Comparison of ENCODE assay signal across 8 cellular contexts in the genomic region with DNA sequence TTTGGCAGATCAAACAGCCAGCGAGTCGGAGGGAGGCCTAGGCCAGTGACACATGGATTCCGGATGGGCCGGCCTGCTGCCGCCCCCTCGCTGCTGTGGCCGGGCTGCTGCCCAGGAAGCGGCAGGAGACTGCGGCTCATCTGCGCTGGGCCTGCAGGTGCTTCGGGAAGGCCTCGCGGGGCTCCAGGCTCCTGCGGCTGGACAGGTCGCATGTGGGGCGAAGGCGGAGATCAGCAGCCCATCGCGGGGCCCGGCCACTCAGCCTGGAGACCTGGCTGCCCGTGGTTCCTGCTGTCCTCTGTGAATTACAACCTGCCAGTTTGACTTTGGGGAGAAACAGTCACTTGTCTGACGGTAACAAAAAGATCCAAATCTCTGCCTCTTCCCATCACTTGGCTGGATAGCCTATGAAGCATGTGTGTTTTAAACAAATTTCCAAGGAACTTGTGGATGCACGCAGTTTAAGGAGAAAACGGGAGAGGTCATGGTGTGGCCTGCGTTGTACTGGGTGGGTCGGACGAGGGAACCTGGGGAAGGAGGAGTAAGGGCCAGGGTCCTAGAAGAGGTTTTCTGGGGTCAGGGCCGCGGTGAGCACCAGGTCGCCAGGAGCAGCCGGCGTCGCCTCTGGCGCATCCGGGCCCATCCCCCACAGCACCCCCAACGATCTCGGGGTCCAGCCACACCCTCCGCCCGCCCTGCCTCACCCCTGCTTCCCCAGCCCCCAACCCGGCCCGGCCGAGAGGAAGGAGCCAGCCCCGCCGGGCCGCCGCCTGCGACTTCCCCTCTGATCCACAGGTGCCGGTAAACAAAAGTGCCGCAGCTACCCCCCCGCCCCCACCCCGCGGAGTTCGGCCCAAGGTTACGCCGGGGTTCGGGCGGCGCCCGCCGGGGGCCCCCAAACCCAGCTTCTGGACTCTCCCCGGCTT. TPM values are rescaled to one million over a fixed set of nuclear protein-coding genes. Genes with fewer than 3 reads are reported as not detected.
A peak's percentile ranks its signal among the peaks of the same experiment; 100 is the strongest.
DNase-seq lines count a peak whose midpoint lies in the region; ATAC-seq and TF ChIP-seq lines count a peak whose summit lies in the region.

No MANE protein-coding gene starts in this region.

- H3K4me3 ChIP-seq in CD8-positive, alpha-beta memory T cell (ENCODE audit: low read length): peak overlapping the region; percentile 88
- H3K4me3 ChIP-seq in thyroid gland (replicated peaks in 1 of 3): peak overlapping the region in 1 of 3 donors; percentile 19

- TF ChIP-seq CTCF in thyroid gland (IDR thresholded peaks at IDR 0.05): no peak

- no peaks in the 10 kb centered on the region for H3K9me3 ChIP-seq in CD8-positive, alpha-beta memory T cell (ENCODE audit: low read length)
- no peaks in the 10 kb centered on the region for H3K9me3 ChIP-seq in thyroid gland

- peaks cover 0 to 11% of the 10 kb centered on the region in 2 donors for H3K27me3 Mint-ChIP-seq in CD8-positive, alpha-beta memory T cell
- no peaks in the 10 kb centered on the region for H3K27me3 Mint-ChIP-seq in activated CD4-positive, alpha-beta T cell treated with anti-CD3 and anti-CD28 coated beads for 36 hours
- no peaks in the 10 kb centered on the region for H3K27me3 Mint-ChIP-seq in natural killer cell treated with Interleukin-12 subunit alpha and Interleukin-12 subunit beta and Interleukin-15 and Interleukin-18, amount 100 ng/mL, for 72 hours

- peak overlapping the region; percentile 86 for H3K27ac ChIP-seq in CD8-positive, alpha-beta memory T cell (ENCODE audit: low read depth, low read length)
- peak overlapping the region in 1 of 3 donors; percentile 50 for H3K27ac ChIP-seq in thyroid gland

- intact Hi-C loops in activated CD4-positive, alpha-beta T cell treated with anti-CD3 and anti-CD28 coated beads for 36 hours (cut with DNase I, micrococcal nuclease): loop anchor here (5.0 kb wide), 4 partner anchors 131 to 606 kb away; partner anchors contain the start of genes ANAPC16 (in 1 of the 2), ASCC1 (in 1 of the 2) and MCU (in 1 of the 2)
- intact Hi-C loops in thyroid gland (cut with DNase I): no loop called here

- peaks cover 70% of the 10 kb centered on the region for H3K4me1 ChIP-seq in CD8-positive, alpha-beta memory T cell (ENCODE audit: insufficient read depth, low read length)
- peaks cover 12 to 18% of the 10 kb centered on the region in 2 donors for H3K4me1 ChIP-seq in thyroid gland

- WGBS in thyroid gland, 2 donors: 60 to 75% methylated on average over 37 to 41 of the region's 61 CpGs

- POLR2A ChIA-PET in CD8-positive, alpha-beta memory T cell (lab: Charles Lee): interaction anchor here (0.5 to 2.9 kb wide), 15 partner anchors 10 to 250 kb away, joined by 3 to 14 read pairs (median 4); partner anchors contain the start of genes ANAPC16 and ASCC1
- POLR2A ChIA-PET in activated CD4-positive, alpha-beta T cell treated with anti-CD3 and anti-CD28 coated beads for 36 hours (lab: Charles Lee): interaction anchor here (1.3 kb wide), 1 partner anchor 10 kb away, joined by 5 read pairs; no protein-coding TSS in a partner anchor

- ATAC-seq in activated CD4-positive, alpha-beta T cell treated with anti-CD3 and anti-CD28 coated beads for 36 hours: peak; percentile 7
- no peak for ATAC-seq in natural killer cell treated with Interleukin-12 subunit alpha and Interleukin-12 subunit beta and Interleukin-15 and Interleukin-18, amount 100 ng/mL, for 72 hours
- ATAC-seq in SK-N-SH treated with all-trans-retinoic acid at 6 μM for 48 hours: no peak

- H3K9me3 Mint-ChIP-seq in CD8-positive, alpha-beta memory T cell: peaks cover 0 to 4% (median 0%) of the 10 kb centered on the region in 5 donors
- H3K9me3 Mint-ChIP-seq in activated CD4-positive, alpha-beta T cell treated with anti-CD3 and anti-CD28 coated beads for 36 hours (ENCODE audit: low read depth): no peaks in the 10 kb centered on the region
- no peaks in the 10 kb centered on the region for H3K9me3 Mint-ChIP-seq in natural killer cell treated with Interleukin-12 subunit alpha and Interleukin-12 subunit beta and Interleukin-15 and Interleukin-18, amount 100 ng/mL, for 72 hours

- peaks cover 68 to 76% (median 73%) of the 10 kb centered on the region in 3 donors for H3K4me1 Mint-ChIP-seq in CD8-positive, alpha-beta memory T cell
- H3K4me1 Mint-ChIP-seq in activated CD4-positive, alpha-beta T cell treated with anti-CD3 and anti-CD28 coated beads for 36 hours: peaks cover 62% of the 10 kb centered on the region
- peaks cover 39 to 52% of the 10 kb centered on the region in 2 donors for H3K4me1 Mint-ChIP-seq in natural killer cell treated with Interleukin-12 subunit alpha and Interleukin-12 subunit beta and Interleukin-15 and Interleukin-18, amount 100 ng/mL, for 72 hours (ENCODE audit: low read depth in 2 of 2)

- no peak for TF ChIP-seq POLR2A in thyroid gland (IDR thresholded peaks at IDR 0.05)

- peaks cover 12 to 54% (median 23%) of the 10 kb centered on the region in 3 donors for H3K36me3 Mint-ChIP-seq in CD8-positive, alpha-beta memory T cell
- peaks cover 34% of the 10 kb centered on the region for H3K36me3 Mint-ChIP-seq in activated CD4-positive, alpha-beta T cell treated with anti-CD3 and anti-CD28 coated beads for 36 hours (ENCODE audit: low read depth)
- no peaks in the 10 kb centered on the region for H3K36me3 Mint-ChIP-seq in natural killer cell treated with Interleukin-12 subunit alpha and Interleukin-12 subunit beta and Interleukin-15 and Interleukin-18, amount 100 ng/mL, for 72 hours

- H3K27ac Mint-ChIP-seq in CD8-positive, alpha-beta memory T cell: peak overlapping the region; percentile 93 to 99 (median 98)
- peak overlapping the region; percentile 88 for H3K27ac Mint-ChIP-seq in activated CD4-positive, alpha-beta T cell treated with anti-CD3 and anti-CD28 coated beads for 36 hours
- H3K27ac Mint-ChIP-seq in natural killer cell treated with Interleukin-12 subunit alpha and Interleukin-12 subunit beta and Interleukin-15 and Interleukin-18, amount 100 ng/mL, for 72 hours: peak overlapping the region; percentile 78 to 89

- DNase-seq in CD8-positive, alpha-beta memory T cell: peak; percentile 56 to 82 (median 68)
- DNase-seq in activated CD4-positive, alpha-beta T cell treated with anti-CD3 and anti-CD28 coated beads for 36 hours: peak; percentile 80
- DNase-seq in effector CD4-positive, alpha-beta T cell: peak; percentile 54
- DNase-seq in natural killer cell treated with Interleukin-12 subunit alpha and Interleukin-12 subunit beta and Interleukin-15 and Interleukin-18, amount 100 ng/mL, for 72 hours (ENCODE audit: low spot score): no peak
- DNase-seq in thyroid gland (peak; percentile 12 to 32), foreskin melanocyte (no peak), COR-L47 (lab: John Stamatoyannopoulos, UW) (no peak)

- H3K36me3 ChIP-seq in CD8-positive, alpha-beta memory T cell (ENCODE audit: insufficient read depth, low read length): peaks cover 19% of the 10 kb centered on the region
- H3K36me3 ChIP-seq in thyroid gland: no peaks in the 10 kb centered on the region

- H3K4me3 Mint-ChIP-seq in CD8-positive, alpha-beta memory T cell: peak overlapping the region; percentile 92 to 99 (median 94)
- peak overlapping the region; percentile 98 for H3K4me3 Mint-ChIP-seq in activated CD4-positive, alpha-beta T cell treated with anti-CD3 and anti-CD28 coated beads for 36 hours
- peak overlapping the region; percentile 78 for H3K4me3 Mint-ChIP-seq in natural killer cell treated with Interleukin-12 subunit alpha and Interleukin-12 subunit beta and Interleukin-15 and Interleukin-18, amount 100 ng/mL, for 72 hours

- CTCF ChIA-PET in CD8-positive, alpha-beta memory T cell (lab: Charles Lee): interaction anchor here (0.6 to 5.5 kb wide), 13 partner anchors 8 to 250 kb away, joined by 3 to 25 read pairs (median 5); partner anchors contain the start of genes ANAPC16 and ASCC1
- CTCF ChIA-PET in activated CD4-positive, alpha-beta T cell treated with anti-CD3 and anti-CD28 coated beads for 36 hours (lab: Charles Lee): interaction anchor here (0.6 to 2.2 kb wide), 5 partner anchors 13 to 190 kb away, joined by 3 to 7 read pairs (median 3); no protein-coding TSS in a partner anchor

- no peaks in the 10 kb centered on the region for H3K27me3 ChIP-seq in CD8-positive, alpha-beta memory T cell (ENCODE audit: insufficient read depth, low read length, poor library complexity, severe bottlenecking)
- peaks cover 22% of the 10 kb centered on the region for H3K27me3 ChIP-seq in thyroid gland

TF ChIP-seq in SK-N-SH treated with all-trans-retinoic acid at 6 μM for 48 hours, 23 proteins besides CTCF, POLR2A, EP300 and RAD21 (continues in another document):
- TF ChIP-seq, protein P1, sequence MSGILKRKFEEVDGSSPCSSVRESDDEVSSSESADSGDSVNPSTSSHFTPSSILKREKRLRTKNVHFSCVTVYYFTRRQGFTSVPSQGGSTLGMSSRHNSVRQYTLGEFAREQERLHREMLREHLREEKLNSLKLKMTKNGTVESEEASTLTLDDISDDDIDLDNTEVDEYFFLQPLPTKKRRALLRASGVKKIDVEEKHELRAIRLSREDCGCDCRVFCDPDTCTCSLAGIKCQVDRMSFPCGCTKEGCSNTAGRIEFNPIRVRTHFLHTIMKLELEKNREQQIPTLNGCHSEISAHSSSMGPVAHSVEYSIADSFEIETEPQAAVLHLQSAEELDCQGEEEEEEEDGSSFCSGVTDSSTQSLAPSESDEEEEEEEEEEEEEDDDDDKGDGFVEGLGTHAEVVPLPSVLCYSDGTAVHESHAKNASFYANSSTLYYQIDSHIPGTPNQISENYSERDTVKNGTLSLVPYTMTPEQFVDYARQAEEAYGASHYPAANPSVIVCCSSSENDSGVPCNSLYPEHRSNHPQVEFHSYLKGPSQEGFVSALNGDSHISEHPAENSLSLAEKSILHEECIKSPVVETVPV (CRISPR knock-in tag; IDR thresholded peaks at IDR 0.05): no peak
- TF ChIP-seq ZC3H10 (CRISPR knock-in tag; IDR thresholded peaks at IDR 0.05) (no peak), PPARA (CRISPR knock-in tag; IDR thresholded peaks at IDR 0.05; ENCODE audit: borderline replicate concordance) (no peak), CSDC2 (CRISPR knock-in tag; IDR thresholded peaks at IDR 0.05) (no peak), ISL1 (CRISPR knock-in tag; IDR thresholded peaks at IDR 0.05) (no peak), ZFP30 (CRISPR knock-in tag; IDR thresholded peaks at IDR 0.05) (no peak)

RNA-seq across cellular contexts. Expression of gene SPOCK2, which starts 1.6 kb away (rescaled TPM):
- total RNA-seq in CD8-positive, alpha-beta memory T cell: 10 to 100 TPM; 63.0 to 69.2 TPM
- polyA plus RNA-seq in CD8-positive, alpha-beta memory T cell: 202 TPM
- total RNA-seq in activated CD4-positive, alpha-beta T cell treated with anti-CD3 and anti-CD28 coated beads for 36 hours: 100 to 1,000 TPM; 158 to 165 TPM
- 10 to 100 TPM; 24.9 to 25.9 TPM for total RNA-seq in natural killer cell treated with Interleukin-12 subunit alpha and Interleukin-12 subunit beta and Interleukin-15 and Interleukin-18, amount 100 ng/mL, for 72 hours
- total RNA-seq in thyroid gland: 10 to 100 TPM in 3 of 4 donors, 1 to 10 TPM in 1; 4.3 to 17.6 (median 13.5) TPM

Comparison
In these comparisons a context has a peak if more than half of its experiments do, and no peak if none do; other contexts are left out.
1. DNase-seq: peak in CD8-positive, alpha-beta memory T cell (5 of 5), activated CD4-positive, alpha-beta T cell treated with anti-CD3 and anti-CD28 coated beads for 36 hours (single experiment), effector CD4-positive, alpha-beta T cell (single experiment) and thyroid gland (2 of 2); none in natural killer cell treated with Interleukin-12 subunit alpha and Interleukin-12 subunit beta and Interleukin-15 and Interleukin-18, amount 100 ng/mL, for 72 hours (single experiment), foreskin melanocyte (single experiment) and COR-L47 (single experiment).
2. Peak in every context shown above with its lines, with median percentiles within 50 percentile points of each other: H3K27ac Mint-ChIP-seq and H3K4me3 Mint-ChIP-seq.